ENCODE assay signal across 37 cellular contexts in the genomic region with DNA sequence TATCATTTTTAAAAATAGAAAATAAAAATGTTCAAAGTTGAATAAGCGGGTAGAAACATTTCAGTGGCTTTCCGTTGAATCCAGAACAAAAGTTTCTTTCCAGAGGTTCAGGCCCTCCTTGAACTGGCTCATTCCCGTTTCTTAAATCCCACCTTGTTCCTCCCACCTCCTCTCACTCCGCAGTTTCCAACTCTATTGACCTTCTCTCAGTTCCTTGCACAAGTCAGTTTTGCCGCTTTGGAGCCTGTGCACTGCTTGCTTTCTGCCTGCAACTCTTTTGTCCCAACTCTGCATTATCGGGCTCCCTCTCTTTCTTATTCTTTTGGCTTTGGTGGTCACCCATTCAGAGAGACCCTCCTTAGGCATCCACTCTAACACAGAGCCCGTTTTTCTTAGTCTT.
"Had no signal": no experiment of that assay in that cellular context is flagged by ENCODE, and none has a peak within 500 bp of the region (broad histone marks: within the 10 kb centered on the region; RNA-seq: fewer than 3 reads in every experiment).

No MANE protein-coding gene starts in this region.

- DNase-seq: activated CD4-positive, alpha-beta memory T cell treated with anti-CD3 and anti-CD28 coated beads, Interleukin-2, amount 10 ng/mL, durations not matched to agents 7 days and 5 days; activated CD4-positive, alpha-beta T cell treated with anti-CD3 and anti-CD28 coated beads for 1 hour; activated CD4-positive, alpha-beta T cell treated with anti-CD3 and anti-CD28 coated beads for 4 hours; activated CD4-positive, alpha-beta T cell treated with anti-CD3 and anti-CD28 coated beads, Interleukin-2, amount 10 ng/mL, durations not matched to agents 7 days and 5 days; activated CD4-positive, alpha-beta T cell treated with anti-CD3 and anti-CD28 coated beads, Interleukin-2, amount 50 U/mL, for 4 hours; activated CD8-positive, alpha-beta memory T cell treated with anti-CD3 and anti-CD28 coated beads, Interleukin-2, amount 10 ng/mL, durations not matched to agents 7 days and 5 days; activated CD8-positive, alpha-beta memory T cell treated with anti-CD3 and anti-CD28 coated beads, Interleukin-2, amount 50 U/mL, for 4 hours; activated effector memory CD4-positive, alpha-beta T cell treated with anti-CD3 and anti-CD28 coated beads, Interleukin-2, amount 50 U/mL, for 16 hours; activated naive CD4-positive, alpha-beta T cell treated with anti-CD3 and anti-CD28 coated beads for 36 hours; activated naive CD8-positive, alpha-beta T cell treated with anti-CD3 and anti-CD28 coated beads for 36 hours; activated naive CD8-positive, alpha-beta T cell treated with anti-CD3 and anti-CD28 coated beads, Interleukin-2, amount 50 U/mL, for 24 hours; activated T-cell treated with anti-CD3 and anti-CD28 coated beads, Interleukin-2, amount 50 U/mL, for 1 hour; activated T-cell treated with anti-CD3 and anti-CD28 coated beads, Interleukin-2, amount 50 U/mL, for 48 hours; adrenal gland; amygdala; aorta; central memory CD4-positive, alpha-beta T cell; cerebellar nuclear complex; colonic mucosa; effector CD8-positive, alpha-beta T cell; esophagus squamous epithelium; foreskin melanocyte; heart right ventricle; T-helper 1 cell; T-helper 17 cell; T1000 had no signal

- H3K9me3 ChIP-seq: adrenal gland, breast epithelium, colonic mucosa, esophagus squamous epithelium, heart right ventricle had no signal

- FAIRE-seq: endometrium, endothelial cell of umbilical vein had no signal

- H3K36me3 Mint-ChIP-seq: activated CD8-positive, alpha-beta memory T cell treated with anti-CD3 and anti-CD28 coated beads, Interleukin-2, amount 10 ng/mL, durations not matched to agents 7 days and 5 days; activated naive CD4-positive, alpha-beta T cell treated with anti-CD3 and anti-CD28 coated beads, Interleukin-2, amount 50 U/mL, for 24 hours; activated naive CD8-positive, alpha-beta T cell treated with anti-CD3 and anti-CD28 coated beads for 36 hours; brain had no signal

- H3K4me1 ChIP-seq: adrenal gland, breast epithelium, colonic mucosa, esophagus squamous epithelium, gastroesophageal sphincter, heart right ventricle had no signal

- H3K4me1 Mint-ChIP-seq: activated CD4-positive, alpha-beta memory T cell treated with anti-CD3 and anti-CD28 coated beads, Interleukin-2, amount 10 ng/mL, durations not matched to agents 7 days and 5 days; activated CD4-positive, alpha-beta T cell treated with anti-CD3 and anti-CD28 coated beads, Interleukin-2, amount 10 ng/mL, durations not matched to agents 7 days and 5 days; activated CD8-positive, alpha-beta memory T cell treated with anti-CD3 and anti-CD28 coated beads, Interleukin-2, amount 10 ng/mL, durations not matched to agents 7 days and 5 days; activated naive CD4-positive, alpha-beta T cell treated with anti-CD3 and anti-CD28 coated beads, Interleukin-2, amount 50 U/mL, for 24 hours; activated naive CD8-positive, alpha-beta T cell treated with anti-CD3 and anti-CD28 coated beads for 36 hours; activated naive CD8-positive, alpha-beta T cell treated with anti-CD3 and anti-CD28 coated beads, Interleukin-2, amount 50 U/mL, for 24 hours; brain; T-helper 17 cell had no signal

- H3K36me3 ChIP-seq: adrenal gland, breast epithelium, cardiac muscle cell, colonic mucosa, esophagus squamous epithelium, gastroesophageal sphincter, heart right ventricle had no signal

- H3K4me3 ChIP-seq: adrenal gland, breast epithelium, cardiac muscle cell, colonic mucosa, esophagus squamous epithelium, gastroesophageal sphincter, heart right ventricle had no signal

- ATAC-seq: activated CD8-positive, alpha-beta memory T cell treated with anti-CD3 and anti-CD28 coated beads, Interleukin-2, amount 10 ng/mL, durations not matched to agents 7 days and 5 days; activated naive CD8-positive, alpha-beta T cell treated with anti-CD3 and anti-CD28 coated beads, Interleukin-2, amount 50 U/mL, for 24 hours; gastroesophageal sphincter; heart right ventricle; T-helper 17 cell had no signal

- H3K9me3 Mint-ChIP-seq: activated CD4-positive, alpha-beta memory T cell treated with anti-CD3 and anti-CD28 coated beads, Interleukin-2, amount 10 ng/mL, durations not matched to agents 7 days and 5 days; activated CD4-positive, alpha-beta T cell treated with anti-CD3 and anti-CD28 coated beads, Interleukin-2, amount 10 ng/mL, durations not matched to agents 7 days and 5 days; activated naive CD4-positive, alpha-beta T cell treated with anti-CD3 and anti-CD28 coated beads for 36 hours; activated naive CD4-positive, alpha-beta T cell treated with anti-CD3 and anti-CD28 coated beads, Interleukin-2, amount 50 U/mL, for 24 hours; activated naive CD8-positive, alpha-beta T cell treated with anti-CD3 and anti-CD28 coated beads for 36 hours; activated naive CD8-positive, alpha-beta T cell treated with anti-CD3 and anti-CD28 coated beads, Interleukin-2, amount 50 U/mL, for 24 hours; activated T-helper 1 cell treated with anti-CD3 and anti-CD28 coated beads, Interleukin-12 subunit alpha, Interleukin-12 subunit beta, Interleukin-2, Interleukin-4 antibody, amounts not matched to agents 30 ng/mL and 10 ng/mL and 1 ng/mL, durations not matched to agents 14 hours and 24 hours and 36 hours; activated T-helper 2 cell treated with anti-CD3 and anti-CD28 coated beads, Interferon-gamma antibody, Interleukin-2, Interleukin-4, amounts not matched to agents 10 μg/mL and 5 μg/mL and 100 μg/mL, durations not matched to agents 14 hours and 24 hours and 36 hours; brain; T-helper 2 cell treated with Interferon-gamma antibody and Interleukin-4, amounts not matched to agents 5 μg/mL and 100 μg/mL, for 36 hours had no signal

- H3K27ac ChIP-seq: adrenal gland, breast epithelium, cardiac muscle cell, colonic mucosa, epithelial cell of prostate, esophagus squamous epithelium, gastroesophageal sphincter, heart right ventricle had no signal

- H3K27me3 ChIP-seq: adrenal gland, breast epithelium, cardiac muscle cell, colonic mucosa, esophagus squamous epithelium, gastroesophageal sphincter, heart right ventricle had no signal

- H3K27ac Mint-ChIP-seq: activated CD4-positive, alpha-beta memory T cell treated with anti-CD3 and anti-CD28 coated beads, Interleukin-2, amount 10 ng/mL, durations not matched to agents 7 days and 5 days; activated CD4-positive, alpha-beta T cell treated with anti-CD3 and anti-CD28 coated beads, Interleukin-2, amount 10 ng/mL, durations not matched to agents 7 days and 5 days; activated CD8-positive, alpha-beta memory T cell treated with anti-CD3 and anti-CD28 coated beads, Interleukin-2, amount 10 ng/mL, durations not matched to agents 7 days and 5 days; activated naive CD4-positive, alpha-beta T cell treated with anti-CD3 and anti-CD28 coated beads for 36 hours; activated naive CD4-positive, alpha-beta T cell treated with anti-CD3 and anti-CD28 coated beads, Interleukin-2, amount 50 U/mL, for 24 hours; activated naive CD8-positive, alpha-beta T cell treated with anti-CD3 and anti-CD28 coated beads for 36 hours; activated naive CD8-positive, alpha-beta T cell treated with anti-CD3 and anti-CD28 coated beads, Interleukin-2, amount 50 U/mL, for 24 hours; activated T-helper 1 cell treated with anti-CD3 and anti-CD28 coated beads, Interleukin-12 subunit alpha, Interleukin-12 subunit beta, Interleukin-2, Interleukin-4 antibody, amounts not matched to agents 30 ng/mL and 10 ng/mL and 1 ng/mL, durations not matched to agents 14 hours and 24 hours and 36 hours; activated T-helper 2 cell treated with anti-CD3 and anti-CD28 coated beads, Interferon-gamma antibody, Interleukin-2, Interleukin-4, amounts not matched to agents 10 μg/mL and 5 μg/mL and 100 μg/mL, durations not matched to agents 14 hours and 24 hours and 36 hours; brain; T-helper 17 cell; T-helper 2 cell treated with Interferon-gamma antibody and Interleukin-4, amounts not matched to agents 5 μg/mL and 100 μg/mL, for 36 hours had no signal

- H3K27me3 Mint-ChIP-seq: activated CD4-positive, alpha-beta T cell treated with anti-CD3 and anti-CD28 coated beads, Interleukin-2, amount 10 ng/mL, durations not matched to agents 7 days and 5 days; activated naive CD4-positive, alpha-beta T cell treated with anti-CD3 and anti-CD28 coated beads, Interleukin-2, amount 50 U/mL, for 24 hours; activated naive CD8-positive, alpha-beta T cell treated with anti-CD3 and anti-CD28 coated beads for 36 hours; activated naive CD8-positive, alpha-beta T cell treated with anti-CD3 and anti-CD28 coated beads, Interleukin-2, amount 50 U/mL, for 24 hours; T-helper 17 cell had no signal

- H3K4me3 Mint-ChIP-seq: activated CD4-positive, alpha-beta memory T cell treated with anti-CD3 and anti-CD28 coated beads, Interleukin-2, amount 10 ng/mL, durations not matched to agents 7 days and 5 days; activated CD4-positive, alpha-beta T cell treated with anti-CD3 and anti-CD28 coated beads, Interleukin-2, amount 10 ng/mL, durations not matched to agents 7 days and 5 days; activated CD8-positive, alpha-beta memory T cell treated with anti-CD3 and anti-CD28 coated beads, Interleukin-2, amount 10 ng/mL, durations not matched to agents 7 days and 5 days; activated naive CD4-positive, alpha-beta T cell treated with anti-CD3 and anti-CD28 coated beads for 36 hours; activated naive CD4-positive, alpha-beta T cell treated with anti-CD3 and anti-CD28 coated beads, Interleukin-2, amount 50 U/mL, for 24 hours; activated naive CD8-positive, alpha-beta T cell treated with anti-CD3 and anti-CD28 coated beads for 36 hours; activated naive CD8-positive, alpha-beta T cell treated with anti-CD3 and anti-CD28 coated beads, Interleukin-2, amount 50 U/mL, for 24 hours; activated T-helper 1 cell treated with anti-CD3 and anti-CD28 coated beads, Interleukin-12 subunit alpha, Interleukin-12 subunit beta, Interleukin-2, Interleukin-4 antibody, amounts not matched to agents 30 ng/mL and 10 ng/mL and 1 ng/mL, durations not matched to agents 14 hours and 24 hours and 36 hours; brain; T-helper 17 cell; T-helper 2 cell treated with Interferon-gamma antibody and Interleukin-4, amounts not matched to agents 5 μg/mL and 100 μg/mL, for 36 hours had no signal
